24 cellular contexts compared by ENCODE assay signal in genomic region chr9:132004323-132004722, GRCh38.
"Had no signal": no experiment of that assay in that cellular context is flagged by ENCODE, and none has a peak within 500 bp of the region (broad histone marks: within the 10 kb centered on the region; RNA-seq: fewer than 3 reads in every experiment).

No MANE protein-coding gene starts in this region.

- H3K4me3 Mint-ChIP-seq: activated CD4-positive, alpha-beta memory T cell treated with anti-CD3 and anti-CD28 coated beads, Interleukin-2, amount 10 ng/mL, durations not matched to agents 7 days and 5 days; activated CD8-positive, alpha-beta memory T cell treated with anti-CD3 and anti-CD28 coated beads, Interleukin-2, amount 10 ng/mL, durations not matched to agents 7 days and 5 days; activated naive CD8-positive, alpha-beta T cell treated with anti-CD3 and anti-CD28 coated beads for 36 hours; immature natural killer cell; naive thymus-derived CD8-positive, alpha-beta T cell; T-helper 2 cell treated with Interferon-gamma antibody and Interleukin-4, amounts not matched to agents 5 μg/mL and 100 μg/mL, for 36 hours had no signal

- H3K4me1 ChIP-seq: body of pancreas had no signal

- H3K27ac ChIP-seq: body of pancreas, gastroesophageal sphincter, heart right ventricle, tibial artery had no signal

- H3K27me3 Mint-ChIP-seq: activated naive CD8-positive, alpha-beta T cell treated with anti-CD3 and anti-CD28 coated beads for 36 hours; naive thymus-derived CD8-positive, alpha-beta T cell had no signal

- H3K27ac Mint-ChIP-seq: activated CD4-positive, alpha-beta memory T cell treated with anti-CD3 and anti-CD28 coated beads, Interleukin-2, amount 10 ng/mL, durations not matched to agents 7 days and 5 days; activated CD8-positive, alpha-beta memory T cell treated with anti-CD3 and anti-CD28 coated beads, Interleukin-2, amount 10 ng/mL, durations not matched to agents 7 days and 5 days; T-helper 2 cell treated with Interferon-gamma antibody and Interleukin-4, amounts not matched to agents 5 μg/mL and 100 μg/mL, for 36 hours had no signal

- H3K4me3 ChIP-seq: body of pancreas, gastroesophageal sphincter, heart right ventricle, tibial artery had no signal

- H3K27me3 ChIP-seq: body of pancreas, gastroesophageal sphincter, heart right ventricle, tibial artery had no signal

- ATAC-seq: activated CD8-positive, alpha-beta memory T cell treated with anti-CD3 and anti-CD28 coated beads, Interleukin-2, amount 10 ng/mL, durations not matched to agents 7 days and 5 days; body of pancreas; esophagus mucosa; gastroesophageal sphincter; heart right ventricle; naive thymus-derived CD8-positive, alpha-beta T cell; stimulated activated naive CD8-positive, alpha-beta T cell treated with anti-CD3 and anti-CD28 coated beads, Interleukin-15, Interleukin-2, amounts not matched to agents 100 U/mL and 50 U/mL, for 24 hours had no signal

- H3K9me3 ChIP-seq: body of pancreas, gastroesophageal sphincter, heart right ventricle, tibial artery had no signal

- H3K9me3 Mint-ChIP-seq: naive thymus-derived CD8-positive, alpha-beta T cell; T-helper 2 cell treated with Interferon-gamma antibody and Interleukin-4, amounts not matched to agents 5 μg/mL and 100 μg/mL, for 36 hours had no signal

- DNase-seq: activated CD4-positive, alpha-beta memory T cell treated with anti-CD3 and anti-CD28 coated beads, Interleukin-2, amount 10 ng/mL, durations not matched to agents 7 days and 5 days; activated CD4-positive, alpha-beta T cell treated with anti-CD3 and anti-CD28 coated beads for 4 hours; activated CD8-positive, alpha-beta memory T cell treated with anti-CD3 and anti-CD28 coated beads, Interleukin-2, amount 10 ng/mL, durations not matched to agents 7 days and 5 days; activated naive CD4-positive, alpha-beta T cell; activated naive CD8-positive, alpha-beta T cell treated with anti-CD3 and anti-CD28 coated beads for 36 hours; body of pancreas; cerebellar nuclear complex; cortex of kidney; effector CD4-positive, alpha-beta T cell; heart right ventricle; immature natural killer cell; kidney glomerular epithelial cell; naive thymus-derived CD8-positive, alpha-beta T cell; nucleus accumbens; stimulated activated CD4-positive, alpha-beta T cell treated with anti-CD3 and anti-CD28 coated beads, Interleukin-12 subunit alpha, Interleukin-12 subunit beta, amount 100 ng/mL, for 4 hours; stimulated activated CD4-positive, alpha-beta T cell treated with anti-CD3 and anti-CD28 coated beads, Interleukin-1b, Interleukin-23, amount 100 ng/mL, for 48 hours; stimulated activated CD8-positive, alpha-beta memory T cell treated with anti-CD3 and anti-CD28 coated beads, Interleukin-4, amount 100 ng/mL, for 48 hours; stimulated activated naive CD8-positive, alpha-beta T cell treated with anti-CD3 and anti-CD28 coated beads, Interleukin-15, Interleukin-2, amounts not matched to agents 100 U/mL and 50 U/mL, for 24 hours; substantia nigra; SW 1271; tibial artery had no signal

- H3K36me3 ChIP-seq: gastroesophageal sphincter, heart right ventricle had no signal
